In genomic region chr3:100001083-100001482, GRCh38 we compare ENCODE assay signal across 21 cellular contexts.
"Had no signal": no experiment of that assay in that cellular context is flagged by ENCODE, and none has a peak within 500 bp of the region (broad histone marks: within the 10 kb centered on the region; RNA-seq: fewer than 3 reads in every experiment).

No MANE protein-coding gene starts in this region.

- H3K36me3 ChIP-seq: ascending aorta, cardiac muscle cell, WERI-Rb-1 had no signal

- H3K27ac ChIP-seq: cardiac muscle cell, SK-N-MC, WERI-Rb-1 had no signal

- DNase-seq: activated CD4-positive, alpha-beta T cell treated with anti-CD3 and anti-CD28 coated beads for 48 hours; activated CD4-positive, alpha-beta T cell treated with anti-CD3 and anti-CD28 coated beads, Interleukin-2, amount 50 U/mL, for 4 hours; activated CD8-positive, alpha-beta T cell treated with anti-CD3 and anti-CD28 coated beads, Interleukin-2, amount 10 ng/mL, durations not matched to agents 7 days and 5 days; activated effector memory CD4-positive, alpha-beta T cell treated with Interleukin-2 at 50 U/mL for 16 hours; activated naive CD4-positive, alpha-beta T cell treated with Interleukin-2 at 50 U/mL for 16 hours; activated naive CD8-positive, alpha-beta T cell treated with anti-CD3 and anti-CD28 coated beads, Interleukin-2, amount 50 U/mL, for 24 hours; activated T-cell treated with anti-CD3 and anti-CD28 coated beads, Interleukin-2, amount 50 U/mL, for 24 hours; amniotic stem cell; MM.1S; NCI-H1436; NCI-H1694 treated with DMSO at 0.1 percent for 48 hours; NCI-H2029 treated with DMSO at 0.1 percent for 48 hours; NCI-H510A; NCI-H526 treated with DMSO at 0.1 percent for 48 hours; T-cell; WERI-Rb-1 had no signal

- H3K4me3 ChIP-seq: ascending aorta, cardiac muscle cell, SK-N-MC had no signal

- H3K9me3 ChIP-seq: ascending aorta had no signal

- ATAC-seq: activated CD8-positive, alpha-beta T cell treated with anti-CD3 and anti-CD28 coated beads, Interleukin-2, amount 10 ng/mL, durations not matched to agents 7 days and 5 days; activated naive CD4-positive, alpha-beta T cell treated with anti-CD3 and anti-CD28 coated beads, Interleukin-2, amount 50 U/mL, for 72 hours; activated naive CD8-positive, alpha-beta T cell treated with anti-CD3 and anti-CD28 coated beads, Interleukin-2, amount 50 U/mL, for 24 hours; Right ventricle myocardium inferior; T-cell had no signal

- H3K27me3 ChIP-seq: ascending aorta, cardiac muscle cell had no signal
